Comparison of ENCODE assay signal across 12 cellular contexts in the genomic region with DNA sequence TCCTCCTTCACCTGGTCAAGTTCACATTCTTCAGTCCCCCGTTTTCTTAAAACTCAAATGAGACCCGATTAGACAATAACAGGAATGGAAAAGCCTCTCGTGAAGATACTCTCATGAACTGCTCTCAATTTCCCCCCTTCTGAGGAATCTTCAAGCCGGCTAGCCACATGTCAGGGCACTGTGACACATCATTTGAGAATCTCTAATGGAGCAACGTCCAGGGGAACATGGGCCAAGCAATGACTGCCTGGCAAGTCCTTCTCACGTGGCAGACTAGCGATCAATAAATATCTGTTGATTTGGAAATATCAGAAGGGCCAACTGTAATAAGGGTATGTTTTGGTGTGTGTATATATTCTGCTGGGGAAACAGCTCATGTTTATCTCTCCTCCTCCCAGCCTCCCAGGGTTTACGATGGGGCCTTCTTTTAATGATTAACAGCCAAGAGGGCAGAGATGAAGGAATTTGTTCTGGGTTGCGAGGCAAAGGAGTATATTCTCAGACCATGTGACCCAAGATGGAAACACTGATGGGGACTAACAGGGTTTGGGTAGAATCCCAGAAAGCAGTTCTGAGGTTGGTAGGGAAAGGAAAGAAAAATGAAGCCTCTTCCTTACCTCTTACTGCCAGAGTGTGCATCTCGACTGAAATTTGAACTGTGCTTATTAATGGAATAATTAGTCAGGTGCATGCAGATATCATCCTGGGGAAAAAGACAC. TPM values are rescaled to one million over a fixed set of nuclear protein-coding genes. Genes with fewer than 3 reads are reported as not detected.
DNase-seq lines count a peak whose midpoint lies in the region; ATAC-seq and TF ChIP-seq lines count a peak whose summit lies in the region.
"Had no signal": no experiment of that assay in that cellular context is flagged by ENCODE, and none has a peak within 500 bp of the region (broad histone marks: within the 10 kb centered on the region; RNA-seq: fewer than 3 reads in every experiment).

No MANE protein-coding gene starts in this region.

- no peaks in the 10 kb centered on the region for H3K36me3 Mint-ChIP-seq in endodermal cell (ENCODE audit: low read depth)
- no peaks in the 10 kb centered on the region for H3K36me3 Mint-ChIP-seq in stimulated activated effector memory CD8-positive, alpha-beta T cell treated with anti-CD3 and anti-CD28 coated beads, Interleukin-12 subunit alpha, Interleukin-12 subunit beta, amount 100 ng/mL, for 72 hours
- H3K36me3 Mint-ChIP-seq: CD8-positive, alpha-beta T cell had no signal

- H3K27me3 Mint-ChIP-seq in endodermal cell (ENCODE audit: insufficient read depth): peaks cover 90% of the 10 kb centered on the region

- H3K27ac ChIP-seq in endodermal cell (ENCODE audit: low read depth, low read length): no peak overlapping the region
- H3K27ac ChIP-seq: stomach had no signal

- peak; percentile 73 for ATAC-seq in mucosa of descending colon
- no peak for ATAC-seq in left cardiac atrium
- ATAC-seq in stimulated activated effector memory CD8-positive, alpha-beta T cell treated with anti-CD3 and anti-CD28 coated beads, Interleukin-12 subunit alpha, Interleukin-12 subunit beta, amount 100 ng/mL, for 72 hours: no peak
- no peak for ATAC-seq in HG03342 (IDR thresholded peaks at IDR 0.05; ENCODE audit: unreplicated experiment)
- ATAC-seq: CD8-positive, alpha-beta T cell had no signal

- 80 to 84% methylated on average over 9 to 10 of the region's 10 CpGs for WGBS in endodermal cell (ENCODE audit: insufficient coverage in 1 of 2, insufficient read length in 1 of 2), 2 experiments

- H3K4me1 ChIP-seq in endodermal cell (ENCODE audit: control insufficient read depth, insufficient read depth, low read length) (no peaks in the 10 kb centered on the region), mucosa of descending colon (ENCODE audit: low read depth) (peaks cover 46% of the 10 kb centered on the region)

- peak; percentile 24 for DNase-seq in AG09319 (ENCODE audit: extremely low read depth, low read depth)
- peak; percentile 52 for DNase-seq in HuH-7.5 (ENCODE audit: low spot score)
- peak; percentile 42 for DNase-seq in endodermal cell
- DNase-seq in mucosa of descending colon: peak in 1 of 3 donors; percentile 77
- no peak for DNase-seq in GM13977 (ENCODE audit: low spot score)
- DNase-seq in left cardiac atrium: no peak
- DNase-seq in stimulated activated effector memory CD8-positive, alpha-beta T cell treated with anti-CD3 and anti-CD28 coated beads, Interleukin-12 subunit alpha, Interleukin-12 subunit beta, amount 100 ng/mL, for 72 hours (ENCODE audit: low spot score in 2 of 2): no peak
- DNase-seq: activated naive CD4-positive, alpha-beta T cell; CD8-positive, alpha-beta T cell; stomach had no signal

- H3K27me3 ChIP-seq in endodermal cell (ENCODE audit: control insufficient read depth, insufficient read depth, low read length, poor library complexity, severe bottlenecking): peaks cover 87% of the 10 kb centered on the region

- peaks cover 10% of the 10 kb centered on the region for H3K4me1 Mint-ChIP-seq in endodermal cell
- peaks cover 15% of the 10 kb centered on the region for H3K4me1 Mint-ChIP-seq in stimulated activated effector memory CD8-positive, alpha-beta T cell treated with anti-CD3 and anti-CD28 coated beads, Interleukin-12 subunit alpha, Interleukin-12 subunit beta, amount 100 ng/mL, for 72 hours

- no peak overlapping the region for H3K4me3 Mint-ChIP-seq in endodermal cell
- H3K4me3 Mint-ChIP-seq in stimulated activated effector memory CD8-positive, alpha-beta T cell treated with anti-CD3 and anti-CD28 coated beads, Interleukin-12 subunit alpha, Interleukin-12 subunit beta, amount 100 ng/mL, for 72 hours: no peak overlapping the region
- H3K4me3 Mint-ChIP-seq: CD8-positive, alpha-beta T cell had no signal

- no peaks in the 10 kb centered on the region for H3K36me3 ChIP-seq in endodermal cell (ENCODE audit: control insufficient read depth, insufficient read depth, low read length)
- H3K36me3 ChIP-seq in mucosa of descending colon (ENCODE audit: low read depth): no peaks in the 10 kb centered on the region
- H3K36me3 ChIP-seq: stomach had no signal

- H3K4me3 ChIP-seq in endodermal cell (ENCODE audit: low read length) (no peak overlapping the region), mucosa of descending colon (no peak overlapping the region)
- H3K4me3 ChIP-seq: stomach had no signal

- no peak overlapping the region for H3K27ac Mint-ChIP-seq in endodermal cell
- H3K27ac Mint-ChIP-seq in stimulated activated effector memory CD8-positive, alpha-beta T cell treated with anti-CD3 and anti-CD28 coated beads, Interleukin-12 subunit alpha, Interleukin-12 subunit beta, amount 100 ng/mL, for 72 hours: no peak overlapping the region
- H3K27ac Mint-ChIP-seq: CD8-positive, alpha-beta T cell had no signal

- TF ChIP-seq CTCF in AG09319 (IDR thresholded peaks at IDR 0.05; ENCODE audit: low read depth, low read length) (no peak), endodermal cell (conservative IDR thresholded peaks at IDR 0.05) (no peak), mucosa of descending colon (IDR thresholded peaks at IDR 0.05) (no peak), GM13977 (IDR thresholded peaks at IDR 0.05; ENCODE audit: extremely low read depth, insufficient read depth, missing control alignments) (no peak)

- no peak overlapping the region for H3K9ac ChIP-seq in endodermal cell (ENCODE audit: extremely low read depth, low read length, poor library complexity, severe bottlenecking)

- in situ Hi-C loops in GM13977 (cut with MboI; ENCODE audit: low pct_unique_long_range_greater_than_20kb, low sequenced_read_pairs, unreplicated experiment): no loop called here

- intact Hi-C loops in mucosa of descending colon (cut with DNase I, micrococcal nuclease) (no loop called here), left cardiac atrium (cut with DNase I) (no loop called here)

- H3K9me3 ChIP-seq in endodermal cell (ENCODE audit: control insufficient read depth, low read length): no peaks in the 10 kb centered on the region
- H3K9me3 ChIP-seq in mucosa of descending colon: no peaks in the 10 kb centered on the region
- H3K9me3 ChIP-seq: stomach had no signal

- no peaks in the 10 kb centered on the region for H3K9me3 Mint-ChIP-seq in endodermal cell
- H3K9me3 Mint-ChIP-seq in stimulated activated effector memory CD8-positive, alpha-beta T cell treated with anti-CD3 and anti-CD28 coated beads, Interleukin-12 subunit alpha, Interleukin-12 subunit beta, amount 100 ng/mL, for 72 hours: no peaks in the 10 kb centered on the region
- H3K9me3 Mint-ChIP-seq: CD8-positive, alpha-beta T cell had no signal

RNA-seq across cellular contexts. Expression of gene TTLL6, which starts 21.4 kb away (rescaled TPM):
- total RNA-seq in endodermal cell (1 to 10 TPM in 1 of 2 donors, under 1 TPM in 1; 0.49 to 2.1 TPM), mucosa of descending colon (10 to 100 TPM; 10.7 to 25.1 (median 12.2) TPM), left cardiac atrium (under 1 TPM in 1 of 2 donors, not detected in 1; 0.16 TPM)
- polyA plus RNA-seq in endodermal cell (2013, experiment 1 of 2): 0.68 TPM
- polyA plus RNA-seq in endodermal cell (2013, experiment 2 of 2): 0.79 TPM
- total RNA-seq: CD8-positive, alpha-beta T cell; mononuclear cell had no signal

RNA-seq across cellular contexts. Expression of gene CALCOCO2, which starts 35.2 kb away (rescaled TPM):
- total RNA-seq in endodermal cell: 10 to 100 TPM; 38.4 to 45.2 TPM
- polyA plus RNA-seq in endodermal cell (2013, experiment 1 of 2): 43.0 TPM
- polyA plus RNA-seq in endodermal cell (2013, experiment 2 of 2): 35.2 TPM
- total RNA-seq in mucosa of descending colon: 100 to 1,000 TPM; 181 to 296 (median 224) TPM
- total RNA-seq in left cardiac atrium: 100 to 1,000 TPM; 180 to 241 TPM

Comparison
In these comparisons a context has a peak if more than half of its experiments do, and no peak if none do; other contexts are left out.
1. DNase-seq: peak in AG09319 (single experiment), HuH-7.5 (single experiment) and endodermal cell (single experiment); none in GM13977 (single experiment), left cardiac atrium (single experiment) and stimulated activated effector memory CD8-positive, alpha-beta T cell treated with anti-CD3 and anti-CD28 coated beads, Interleukin-12 subunit alpha, Interleukin-12 subunit beta, amount 100 ng/mL, for 72 hours (0 of 2).